Comparison of ENCODE assay signal across 8 cellular contexts in the genomic region with DNA sequence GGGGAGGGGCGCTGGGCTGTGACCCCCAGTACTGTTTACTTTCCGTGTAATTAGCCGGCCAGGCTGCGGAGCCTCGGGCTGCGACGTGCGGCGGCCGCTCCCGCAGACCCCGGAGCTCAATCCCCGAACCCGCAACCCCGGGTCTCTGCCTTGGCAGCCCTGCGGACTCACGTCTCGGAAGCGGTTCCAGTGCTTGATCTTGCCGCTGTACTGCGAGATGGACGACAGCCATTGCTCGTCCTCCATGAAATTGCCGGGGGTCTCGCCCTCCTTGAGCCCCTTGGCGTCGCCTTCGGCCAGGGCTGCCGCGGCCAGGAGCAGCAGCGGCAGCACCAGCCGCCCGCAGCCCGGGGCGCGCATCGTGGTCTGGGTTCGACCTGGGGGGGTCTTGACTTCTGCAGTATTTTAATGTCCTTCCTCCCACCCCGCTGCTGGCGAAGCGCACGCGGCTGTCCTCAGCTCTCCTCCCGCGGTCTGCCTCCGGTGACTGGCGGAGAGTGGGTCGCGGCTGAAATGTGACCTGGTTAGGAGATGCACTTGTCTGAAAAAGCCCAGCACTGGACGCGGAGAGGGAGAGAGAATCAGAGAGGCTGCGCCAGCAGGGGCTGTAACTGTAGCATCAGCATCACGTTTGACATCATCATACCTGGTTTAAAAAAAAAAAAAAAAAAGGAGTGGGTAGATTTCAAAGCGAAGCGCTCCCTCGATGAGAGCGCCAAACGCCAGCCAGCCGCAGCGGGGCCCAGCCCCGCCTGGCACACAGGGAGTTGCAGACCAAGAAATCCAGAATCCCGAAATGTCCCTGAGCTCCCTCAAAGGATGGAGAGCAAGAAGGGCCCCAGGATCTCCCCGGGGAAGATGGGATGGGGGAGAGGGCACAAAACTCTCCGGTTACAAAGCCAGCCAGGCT. TPM values are rescaled to one million over a fixed set of nuclear protein-coding genes. Genes with fewer than 3 reads are reported as not detected.
DNase-seq lines count a peak whose midpoint lies in the region; ATAC-seq and TF ChIP-seq lines count a peak whose summit lies in the region.

A gene with protein sequence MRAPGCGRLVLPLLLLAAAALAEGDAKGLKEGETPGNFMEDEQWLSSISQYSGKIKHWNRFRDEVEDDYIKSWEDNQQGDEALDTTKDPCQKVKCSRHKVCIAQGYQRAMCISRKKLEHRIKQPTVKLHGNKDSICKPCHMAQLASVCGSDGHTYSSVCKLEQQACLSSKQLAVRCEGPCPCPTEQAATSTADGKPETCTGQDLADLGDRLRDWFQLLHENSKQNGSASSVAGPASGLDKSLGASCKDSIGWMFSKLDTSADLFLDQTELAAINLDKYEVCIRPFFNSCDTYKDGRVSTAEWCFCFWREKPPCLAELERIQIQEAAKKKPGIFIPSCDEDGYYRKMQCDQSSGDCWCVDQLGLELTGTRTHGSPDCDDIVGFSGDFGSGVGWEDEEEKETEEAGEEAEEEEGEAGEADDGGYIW (minus strand): TSS at position 583 of the 910 bp plus-strand sequence. CDS start 223 bp downstream, at position 360.

- no peaks in the 10 kb centered on the region for H3K9me3 Mint-ChIP-seq in GM23338

- H3K4me1 ChIP-seq in GM23338 (ENCODE audit: insufficient read depth) (peaks cover 21% of the 10 kb centered on the region), liver (ENCODE audit: control insufficient read depth in 4 of 4, insufficient read depth in 4 of 4, low read length in 3 of 4) (peaks cover 5 to 20% (median 10%) of the 10 kb centered on the region in 4 donors)

- H3K27ac Mint-ChIP-seq in GM23338: no peak within 1 kb of the TSS

- H3K27me3 Mint-ChIP-seq in GM23338 (ENCODE audit: insufficient read depth, low read depth, poor library complexity): peaks cover 53% of the 10 kb centered on the region

- no peaks in the 10 kb centered on the region for H3K9me2 ChIP-seq in GM23338 (ENCODE audit: insufficient read depth)

- peak within 1 kb of the TSS; percentile 88 for H3K4me2 ChIP-seq in GM23338

- H3K4me3 Mint-ChIP-seq in GM23338: peak within 1 kb of the TSS; percentile 78

- no peaks in the 10 kb centered on the region for H4K20me1 ChIP-seq in GM23338 (replicated peaks; ENCODE audit: insufficient read depth)

- DNase-seq in GM23338 (ENCODE audit: low spot score): peak; percentile 64
- peak; percentile 85 for DNase-seq in central memory CD4-positive, alpha-beta T cell
- peak; percentile 75 for DNase-seq in stimulated activated CD4-positive, alpha-beta T cell treated with anti-CD3 and anti-CD28 coated beads, Interleukin-4, amount 100 ng/mL, for 24 hours
- DNase-seq in AG08395 (ENCODE audit: low spot score): no peak
- no peak for DNase-seq in NCI-H510A treated with DMSO at 0.1 percent for 48 hours (lab: John Stamatoyannopoulos, UW)

- no peaks in the 10 kb centered on the region; the same call in 2 of the 3 replicates for H3K36me3 Mint-ChIP-seq in GM23338 (ENCODE audit: low read depth)

- no peak for TF ChIP-seq CTCF in GM23338 (conservative IDR thresholded peaks at IDR 0.05; ENCODE audit: low read depth in 2 of 2)
- TF ChIP-seq CTCF in liver (IDR thresholded peaks at IDR 0.05; ENCODE audit: low read depth, low read length, missing input control): no peak

- peaks cover 30% of the 10 kb centered on the region for H3K4me1 Mint-ChIP-seq in GM23338

- ATAC-seq in GM23338 (peak; percentile 19), GM18870 (IDR thresholded peaks at IDR 0.05; ENCODE audit: unreplicated experiment) (no peak)
- peak; percentile 64 to 71 for ATAC-seq in activated CD4-positive, CD25-positive, alpha-beta regulatory T cell treated with anti-CD3 and anti-CD28 coated beads, Interleukin-2, amount 50 U/mL, for 24 hours

- peak within 1 kb of the TSS; percentile 73 for H3K4me3 ChIP-seq in GM23338
- peak within 1 kb of the TSS in 2 of 3 donors; percentile 26 to 27 for H3K4me3 ChIP-seq in liver (ENCODE audit: low read depth in 1 of 3, low read length in 3 of 3)

- 6% methylated on average over 64 of the region's 64 CpGs for WGBS in liver

- H3K9me3 ChIP-seq in liver (ENCODE audit: control insufficient read depth in 4 of 4, low read length in 3 of 4): no peaks in the 10 kb centered on the region

- H3K9ac ChIP-seq in liver (ENCODE audit: low read depth in 1 of 2, low read length in 2 of 2): no peak within 1 kb of the TSS

- no peaks in the 10 kb centered on the region for H3K36me3 ChIP-seq in GM23338 (ENCODE audit: insufficient read depth)
- no peaks in the 10 kb centered on the region for H3K36me3 ChIP-seq in liver (ENCODE audit: control insufficient read depth in 4 of 4, insufficient read depth in 3 of 4, low read depth in 1 of 4, low read length in 3 of 4)

- no peak for TF ChIP-seq RAD21 in liver (IDR thresholded peaks at IDR 0.05)

- H3K27me3 ChIP-seq in GM23338 (ENCODE audit: insufficient read depth) (peaks cover 61% of the 10 kb centered on the region), liver (ENCODE audit: control insufficient read depth in 4 of 4, insufficient read depth in 4 of 4, low read length in 3 of 4) (peaks cover 0 to 4% (median 1%) of the 10 kb centered on the region in 4 donors)

- H3K27ac ChIP-seq in GM23338 (ENCODE audit: low read depth) (no peak within 1 kb of the TSS), liver (ENCODE audit: low read depth in 1 of 2, low read length in 2 of 2) (peak within 1 kb of the TSS in 1 of 2 donors; percentile 54)

- H3F3A ChIP-seq in GM23338 (replicated peaks; ENCODE audit: low read depth): peaks cover 6% of the 10 kb centered on the region; the same call in 1 of the 2 replicates

- H3K79me2 ChIP-seq in GM23338 (replicated peaks; ENCODE audit: insufficient read depth): no peaks in the 10 kb centered on the region

- peak within 1 kb of the TSS; percentile 94 for H2AFZ ChIP-seq in GM23338

TF ChIP-seq in GM23338, 12 proteins besides CTCF, POLR2A, EP300 and RAD21:
- TF ChIP-seq ZNF331 (CRISPR knock-in tag; IDR thresholded peaks at IDR 0.05; ENCODE audit: low read depth) (no peak), EZH2 (IDR thresholded peaks at IDR 0.05; ENCODE audit: low read depth, unreplicated experiment) (peak; percentile 73)

TF ChIP-seq in liver, 16 proteins besides CTCF, POLR2A, EP300 and RAD21 (continues in another document):
- TF ChIP-seq SP1 (IDR thresholded peaks at IDR 0.05): no peak
- no peak for TF ChIP-seq JUND (IDR thresholded peaks at IDR 0.05)
- TF ChIP-seq YY1 (IDR thresholded peaks at IDR 0.05): no peak
- TF ChIP-seq FOXA2 (IDR thresholded peaks at IDR 0.05): no peak
- TF ChIP-seq RXRA (IDR thresholded peaks at IDR 0.05): no peak
- TF ChIP-seq GABPA (IDR thresholded peaks at IDR 0.05 in 1 of 2, conservative IDR thresholded peaks at IDR 0.05 in 1 of 2): no peak
- no peak for TF ChIP-seq HNF4G (IDR thresholded peaks at IDR 0.05)
- TF ChIP-seq, protein P1, sequence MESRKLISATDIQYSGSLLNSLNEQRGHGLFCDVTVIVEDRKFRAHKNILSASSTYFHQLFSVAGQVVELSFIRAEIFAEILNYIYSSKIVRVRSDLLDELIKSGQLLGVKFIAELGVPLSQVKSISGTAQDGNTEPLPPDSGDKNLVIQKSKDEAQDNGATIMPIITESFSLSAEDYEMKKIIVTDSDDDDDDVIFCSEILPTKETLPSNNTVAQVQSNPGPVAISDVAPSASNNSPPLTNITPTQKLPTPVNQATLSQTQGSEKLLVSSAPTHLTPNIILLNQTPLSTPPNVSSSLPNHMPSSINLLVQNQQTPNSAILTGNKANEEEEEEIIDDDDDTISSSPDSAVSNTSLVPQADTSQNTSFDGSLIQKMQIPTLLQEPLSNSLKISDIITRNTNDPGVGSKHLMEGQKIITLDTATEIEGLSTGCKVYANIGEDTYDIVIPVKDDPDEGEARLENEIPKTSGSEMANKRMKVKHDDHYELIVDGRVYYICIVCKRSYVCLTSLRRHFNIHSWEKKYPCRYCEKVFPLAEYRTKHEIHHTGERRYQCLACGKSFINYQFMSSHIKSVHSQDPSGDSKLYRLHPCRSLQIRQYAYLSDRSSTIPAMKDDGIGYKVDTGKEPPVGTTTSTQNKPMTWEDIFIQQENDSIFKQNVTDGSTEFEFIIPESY (IDR thresholded peaks at IDR 0.05): no peak
- TF ChIP-seq HNF4A (conservative IDR thresholded peaks at IDR 0.05): no peak
- TF ChIP-seq, protein P2, sequence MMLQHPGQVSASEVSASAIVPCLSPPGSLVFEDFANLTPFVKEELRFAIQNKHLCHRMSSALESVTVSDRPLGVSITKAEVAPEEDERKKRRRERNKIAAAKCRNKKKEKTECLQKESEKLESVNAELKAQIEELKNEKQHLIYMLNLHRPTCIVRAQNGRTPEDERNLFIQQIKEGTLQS (IDR thresholded peaks at IDR 0.05): no peak
- TF ChIP-seq NR2F2 (IDR thresholded peaks at IDR 0.05): no peak
- TF ChIP-seq EGR1 (IDR thresholded peaks at IDR 0.05; ENCODE audit: low read depth in 2 of 2): no peak
- TF ChIP-seq, protein P3, sequence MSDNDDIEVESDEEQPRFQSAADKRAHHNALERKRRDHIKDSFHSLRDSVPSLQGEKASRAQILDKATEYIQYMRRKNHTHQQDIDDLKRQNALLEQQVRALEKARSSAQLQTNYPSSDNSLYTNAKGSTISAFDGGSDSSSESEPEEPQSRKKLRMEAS (IDR thresholded peaks at IDR 0.05): no peak
- no peak for TF ChIP-seq FOXA1 (IDR thresholded peaks at IDR 0.05)
- TF ChIP-seq TAF1 (conservative IDR thresholded peaks at IDR 0.05): no peak

RNA-seq across cellular contexts. Expression of the gene that starts here (rescaled TPM):
- 2.6 and 3.6 TPM in 2 replicates for total RNA-seq in GM23338 (2014; rRNA removed; shearing (Covaris generic))
- 1.2 and 1.3 TPM in 2 replicates for polyA plus RNA-seq in GM23338 (2016; fragmentation: Nextera tagmentation; extraction: Ambion mirVana)
- 1 to 10 TPM in 1 of 2 donors, under 1 TPM in 1; 0.51 to 1.7 TPM for total RNA-seq in liver
- polyA plus RNA-seq in liver: under 1 TPM; 0.36 to 0.76 TPM

Comparison
In these comparisons a context has a peak if more than half of its experiments do, and no peak if none do; other contexts are left out.
1. DNase-seq: peak in GM23338 (single experiment), central memory CD4-positive, alpha-beta T cell (single experiment) and stimulated activated CD4-positive, alpha-beta T cell treated with anti-CD3 and anti-CD28 coated beads, Interleukin-4, amount 100 ng/mL, for 24 hours (single experiment); none in AG08395 (single experiment) and NCI-H510A treated with DMSO at 0.1 percent for 48 hours (single experiment).